Comparison of ENCODE assay signal across 10 cellular contexts in genomic region chr7:102978280-102978679, GRCh38.
DNase-seq lines count a peak whose midpoint lies in the region; ATAC-seq and TF ChIP-seq lines count a peak whose summit lies in the region.
"Had no signal": no experiment of that assay in that cellular context is flagged by ENCODE, and none has a peak within 500 bp of the region (broad histone marks: within the 10 kb centered on the region; RNA-seq: fewer than 3 reads in every experiment).

No MANE protein-coding gene starts in this region.

- H3K4me1 Mint-ChIP-seq in CD14-positive monocyte: peaks cover 16% of the 10 kb centered on the region
- H3K4me1 Mint-ChIP-seq: CD8-positive, alpha-beta memory T cell had no signal

- peak overlapping the region; percentile 25 for H3K27ac ChIP-seq in brain microvascular endothelial cell
- no peak overlapping the region for H3K27ac ChIP-seq in substantia nigra (ENCODE audit: low read depth, low read length, poor library complexity, severe bottlenecking)
- H3K27ac ChIP-seq: pancreas had no signal

- in situ Hi-C loops in brain microvascular endothelial cell (cut with HindIII; ENCODE audit: low pct_ligation_motif_present, low sequenced_read_pairs): no loop called here

- H3K27ac Mint-ChIP-seq in CD14-positive monocyte: peak overlapping the region in 5 of 7 donors; percentile 7 to 72 (median 41)
- H3K27ac Mint-ChIP-seq: CD8-positive, alpha-beta memory T cell had no signal

- peaks cover 0 to 2% (median 0%) of the 10 kb centered on the region in 3 donors for H3K27me3 Mint-ChIP-seq in CD14-positive monocyte (ENCODE audit: low read depth in 3 of 3)

- no peaks in the 10 kb centered on the region for H3K36me3 Mint-ChIP-seq in CD14-positive monocyte
- H3K36me3 Mint-ChIP-seq: CD8-positive, alpha-beta memory T cell had no signal

- no peaks in the 10 kb centered on the region for H3K36me3 ChIP-seq in brain microvascular endothelial cell (replicated peaks)
- H3K36me3 ChIP-seq: pancreas had no signal

- no peaks in the 10 kb centered on the region for H3K27me3 ChIP-seq in brain microvascular endothelial cell (replicated peaks)
- H3K27me3 ChIP-seq: pancreas had no signal

- intact Hi-C loops in CD14-positive monocyte (cut with micrococcal nuclease): loop anchor here in 1 of 2 donors (5.0 kb wide), 1 partner anchor 71 kb away; no protein-coding TSS in a partner anchor

- DNase-seq in CD14-positive monocyte (ENCODE audit: low spot score): peak; percentile 64
- peak; percentile 24 for DNase-seq in LoVo (ENCODE audit: low spot score)
- peak; percentile 84 for DNase-seq in brain microvascular endothelial cell
- DNase-seq in kidney tubule cell (ENCODE audit: low spot score): peak; percentile 55
- DNase-seq in substantia nigra (lab: John Stamatoyannopoulos, UW): no peak
- no peak for DNase-seq in stimulated activated CD4-positive, alpha-beta T cell treated with anti-CD3 and anti-CD28 coated beads, Interleukin-2, amount 100 ng/mL, for 48 hours
- no peak for DNase-seq in SHP77 (lab: John Stamatoyannopoulos, UW)
- DNase-seq: CD8-positive, alpha-beta memory T cell had no signal

- ATAC-seq in HG02571 (IDR thresholded peaks at IDR 0.05; ENCODE audit: unreplicated experiment): no peak

- H3K4me3 Mint-ChIP-seq in CD14-positive monocyte: no peak overlapping the region
- H3K4me3 Mint-ChIP-seq: CD8-positive, alpha-beta memory T cell had no signal

- H3K4me3 ChIP-seq in brain microvascular endothelial cell (ENCODE audit: low read depth, low read length): no peak overlapping the region
- H3K4me3 ChIP-seq: pancreas had no signal

- H3K9me3 Mint-ChIP-seq in CD14-positive monocyte: peaks cover 0 to 8% (median 2%) of the 10 kb centered on the region in 7 donors
- H3K9me3 Mint-ChIP-seq: CD8-positive, alpha-beta memory T cell had no signal

- no peak for TF ChIP-seq CTCF in CD14-positive monocyte (IDR thresholded peaks at IDR 0.05)
- TF ChIP-seq CTCF in brain microvascular endothelial cell (IDR thresholded peaks at IDR 0.05; ENCODE audit: low read depth, low read length, missing control alignments): no peak

Comparison
In these comparisons a context has a peak if more than half of its experiments do, and no peak if none do; other contexts are left out.
1. DNase-seq: peak in CD14-positive monocyte (single experiment), LoVo (single experiment), brain microvascular endothelial cell (single experiment) and kidney tubule cell (single experiment); none in substantia nigra (0 of 49), stimulated activated CD4-positive, alpha-beta T cell treated with anti-CD3 and anti-CD28 coated beads, Interleukin-2, amount 100 ng/mL, for 48 hours (0 of 2) and SHP77 (0 of 2).